In the genomic region with DNA sequence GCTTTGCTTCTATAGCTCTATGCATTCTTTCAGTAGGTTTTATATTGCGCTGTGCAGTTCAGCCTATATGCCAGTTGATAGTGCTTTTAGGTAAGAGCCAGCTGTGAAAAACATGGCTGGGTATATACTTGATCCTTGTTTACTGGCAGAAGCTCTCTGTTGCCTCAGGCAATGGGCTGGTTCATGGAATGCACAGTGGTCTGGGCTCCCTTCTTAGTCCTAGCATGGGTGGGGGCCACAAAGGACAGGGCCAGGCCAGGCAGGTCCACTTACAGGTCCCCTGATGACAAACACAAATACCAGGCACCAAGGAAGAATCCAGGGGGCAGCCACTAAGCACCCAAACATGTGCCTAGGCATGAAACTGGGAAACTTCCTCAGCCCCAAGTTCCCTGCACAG, we compare ENCODE assay signal across 20 cellular contexts.
"Had no signal": no experiment of that assay in that cellular context is flagged by ENCODE, and none has a peak within 500 bp of the region (broad histone marks: within the 10 kb centered on the region; RNA-seq: fewer than 3 reads in every experiment).

No MANE protein-coding gene starts in this region.

- ATAC-seq: effector memory CD8-positive, alpha-beta T cell; foreskin keratinocyte; gastroesophageal sphincter; heart left ventricle; left cardiac atrium; left lung; left ventricle myocardium superior had no signal

- H3K4me1 ChIP-seq: colonic mucosa, foreskin keratinocyte had no signal

- H3K79me2 ChIP-seq: hepatocyte had no signal

- H2AFZ ChIP-seq: hepatocyte had no signal

- FAIRE-seq: endothelial cell of umbilical vein, frontal cortex, keratinocyte had no signal

- DNase-seq: colonic mucosa; cortex of kidney; effector CD8-positive, alpha-beta T cell; effector memory CD8-positive, alpha-beta T cell; foreskin keratinocyte; heart left ventricle; hypothalamus; immature natural killer cell; left cardiac atrium; left lung; left ventricle myocardium superior; lower lobe of right lung; mesendoderm; midbrain had no signal

- H3K9me3 ChIP-seq: colonic mucosa, lower lobe of right lung had no signal

- H3K27ac ChIP-seq: colonic mucosa, esophagus muscularis mucosa, foreskin keratinocyte, gastroesophageal sphincter, heart left ventricle, hepatocyte, left lung, lower lobe of right lung had no signal

- H3K4me3 ChIP-seq: colonic mucosa, esophagus muscularis mucosa, gastroesophageal sphincter, heart left ventricle, hepatocyte, left lung, lower lobe of right lung had no signal

- H3K27me3 ChIP-seq: colonic mucosa, esophagus muscularis mucosa, foreskin keratinocyte, gastroesophageal sphincter, heart left ventricle, hepatocyte, left lung had no signal

- H3K36me3 ChIP-seq: colonic mucosa, esophagus muscularis mucosa, gastroesophageal sphincter, heart left ventricle, left lung, lower lobe of right lung had no signal

- H3K4me2 ChIP-seq: hepatocyte had no signal
